Comparison of ENCODE assay signal across 1 cellular context in genomic region chr22:29202231-29203192, GRCh38.
TF ChIP-seq lines count a peak whose summit lies in the region.

No MANE protein-coding gene starts in this region.

TF ChIP-seq in HepG2, 621 proteins besides CTCF, POLR2A, EP300 and RAD21 (continued from another document and continues in another):
- TF ChIP-seq, protein P1, sequence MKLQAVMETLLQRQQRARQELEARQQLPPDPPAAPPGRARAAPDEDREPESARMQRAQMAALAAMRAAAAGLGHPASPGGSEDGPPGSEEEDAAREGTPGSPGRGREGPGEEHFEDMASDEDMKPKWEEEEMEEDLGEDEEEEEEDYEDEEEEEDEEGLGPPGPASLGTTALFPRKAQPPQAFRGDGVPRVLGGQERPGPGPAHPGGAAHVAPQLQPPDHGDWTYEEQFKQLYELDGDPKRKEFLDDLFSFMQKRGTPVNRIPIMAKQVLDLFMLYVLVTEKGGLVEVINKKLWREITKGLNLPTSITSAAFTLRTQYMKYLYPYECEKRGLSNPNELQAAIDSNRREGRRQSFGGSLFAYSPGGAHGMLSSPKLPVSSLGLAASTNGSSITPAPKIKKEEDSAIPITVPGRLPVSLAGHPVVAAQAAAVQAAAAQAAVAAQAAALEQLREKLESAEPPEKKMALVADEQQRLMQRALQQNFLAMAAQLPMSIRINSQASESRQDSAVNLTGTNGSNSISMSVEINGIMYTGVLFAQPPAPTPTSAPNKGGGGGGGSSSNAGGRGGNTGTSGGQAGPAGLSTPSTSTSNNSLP (IDR thresholded peaks at IDR 0.05; ENCODE audit: low read depth, low read length) = no peak
- TF ChIP-seq ZSCAN9 (CRISPR knock-in tag; IDR thresholded peaks at IDR 0.05; ENCODE audit: borderline replicate concordance) (no peak), RBFOX2 (IDR thresholded peaks at IDR 0.05; ENCODE audit: low read depth, low read length) (no peak), ZSCAN12 (CRISPR knock-in tag; IDR thresholded peaks at IDR 0.05) (no peak), MYC (CRISPR knock-in tag; IDR thresholded peaks at IDR 0.05; ENCODE audit: borderline replicate concordance) (no peak), ZNF317 (CRISPR knock-in tag; IDR thresholded peaks at IDR 0.05) (no peak), NCOA5 (CRISPR knock-in tag; IDR thresholded peaks at IDR 0.05) (no peak), ZNF777 (CRISPR knock-in tag; IDR thresholded peaks at IDR 0.05) (no peak), AGO1 (IDR thresholded peaks at IDR 0.05; ENCODE audit: low read depth, low read length, poor library complexity, severe bottlenecking) (no peak), JUNB (CRISPR knock-in tag; IDR thresholded peaks at IDR 0.05; ENCODE audit: borderline replicate concordance) (no peak), ZNF350 (CRISPR knock-in tag; IDR thresholded peaks at IDR 0.05; ENCODE audit: borderline replicate concordance, low read depth) (no peak), ZBTB8A (CRISPR knock-in tag; IDR thresholded peaks at IDR 0.05; ENCODE audit: borderline replicate concordance, low read depth) (no peak), ZNF660 (CRISPR knock-in tag; IDR thresholded peaks at IDR 0.05; ENCODE audit: borderline replicate concordance, low read depth) (no peak), HDAC6 (IDR thresholded peaks at IDR 0.05; ENCODE audit: low read depth, low read length) (no peak), BORCS8-MEF2B (CRISPR knock-in tag; IDR thresholded peaks at IDR 0.05) (0 out of 2 replicates have a peak, but pooled peaks have one; percentile 9), SMC3 (IDR thresholded peaks at IDR 0.05; ENCODE audit: low read length) (peak; percentile 64), DZIP1 (CRISPR knock-in tag; IDR thresholded peaks at IDR 0.05) (no peak), CSRNP1 (CRISPR knock-in tag; IDR thresholded peaks at IDR 0.05) (no peak), ZNF652 (CRISPR knock-in tag; IDR thresholded peaks at IDR 0.05; ENCODE audit: borderline replicate concordance, low read depth) (no peak), ZNF207 (IDR thresholded peaks at IDR 0.05; ENCODE audit: borderline replicate concordance) (no peak), WIZ (CRISPR knock-in tag; IDR thresholded peaks at IDR 0.05) (no peak), KAT8 (CRISPR knock-in tag; IDR thresholded peaks at IDR 0.05) (no peak), ESRRA (CRISPR knock-in tag; IDR thresholded peaks at IDR 0.05; ENCODE audit: low read depth) (no peak), ZNF83 (CRISPR knock-in tag; IDR thresholded peaks at IDR 0.05; ENCODE audit: borderline replicate concordance) (no peak), DBP (CRISPR knock-in tag; IDR thresholded peaks at IDR 0.05; ENCODE audit: not compliant biosample characterization) (no peak), ARHGAP35 (CRISPR knock-in tag; IDR thresholded peaks at IDR 0.05; ENCODE audit: borderline replicate concordance) (no peak), JDP2 (CRISPR knock-in tag; IDR thresholded peaks at IDR 0.05; ENCODE audit: borderline replicate concordance) (no peak), AKNA (CRISPR knock-in tag; IDR thresholded peaks at IDR 0.05; ENCODE audit: borderline replicate concordance) (no peak), TSC22D2 (CRISPR knock-in tag; IDR thresholded peaks at IDR 0.05; ENCODE audit: borderline replicate concordance) (no peak), ZNF878 (CRISPR knock-in tag; IDR thresholded peaks at IDR 0.05) (no peak), ZNF841 (CRISPR knock-in tag; IDR thresholded peaks at IDR 0.05; ENCODE audit: borderline replicate concordance) (no peak), HMG20A (CRISPR knock-in tag; IDR thresholded peaks at IDR 0.05; ENCODE audit: borderline replicate concordance) (no peak), HMGXB3 (CRISPR knock-in tag; IDR thresholded peaks at IDR 0.05; ENCODE audit: borderline replicate concordance) (0 out of 2 replicates have a peak, but pooled peaks have one; percentile 43), DR1 (CRISPR knock-in tag; IDR thresholded peaks at IDR 0.05) (no peak), IRF1 (CRISPR knock-in tag; IDR thresholded peaks at IDR 0.05; ENCODE audit: low read depth) (no peak), HOXA9 (CRISPR knock-in tag; IDR thresholded peaks at IDR 0.05; ENCODE audit: borderline replicate concordance) (no peak), HCFC1 (IDR thresholded peaks at IDR 0.05; ENCODE audit: low read depth, low read length) (no peak), MAFG (CRISPR knock-in tag; IDR thresholded peaks at IDR 0.05) (no peak)
- TF ChIP-seq, protein P2, sequence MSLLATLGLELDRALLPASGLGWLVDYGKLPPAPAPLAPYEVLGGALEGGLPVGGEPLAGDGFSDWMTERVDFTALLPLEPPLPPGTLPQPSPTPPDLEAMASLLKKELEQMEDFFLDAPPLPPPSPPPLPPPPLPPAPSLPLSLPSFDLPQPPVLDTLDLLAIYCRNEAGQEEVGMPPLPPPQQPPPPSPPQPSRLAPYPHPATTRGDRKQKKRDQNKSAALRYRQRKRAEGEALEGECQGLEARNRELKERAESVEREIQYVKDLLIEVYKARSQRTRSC (CRISPR knock-in tag; IDR thresholded peaks at IDR 0.05; ENCODE audit: low read depth) = no peak
- TF ChIP-seq, protein P3, sequence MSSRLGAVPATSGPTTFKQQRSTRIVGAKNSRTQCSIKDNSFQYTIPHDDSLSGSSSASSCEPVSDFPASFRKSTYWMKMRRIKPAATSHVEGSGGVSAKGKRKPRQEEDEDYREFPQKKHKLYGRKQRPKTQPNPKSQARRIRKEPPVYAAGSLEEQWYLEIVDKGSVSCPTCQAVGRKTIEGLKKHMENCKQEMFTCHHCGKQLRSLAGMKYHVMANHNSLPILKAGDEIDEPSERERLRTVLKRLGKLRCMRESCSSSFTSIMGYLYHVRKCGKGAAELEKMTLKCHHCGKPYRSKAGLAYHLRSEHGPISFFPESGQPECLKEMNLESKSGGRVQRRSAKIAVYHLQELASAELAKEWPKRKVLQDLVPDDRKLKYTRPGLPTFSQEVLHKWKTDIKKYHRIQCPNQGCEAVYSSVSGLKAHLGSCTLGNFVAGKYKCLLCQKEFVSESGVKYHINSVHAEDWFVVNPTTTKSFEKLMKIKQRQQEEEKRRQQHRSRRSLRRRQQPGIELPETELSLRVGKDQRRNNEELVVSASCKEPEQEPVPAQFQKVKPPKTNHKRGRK (CRISPR knock-in tag; IDR thresholded peaks at IDR 0.05) = no peak
